In the genomic region with DNA sequence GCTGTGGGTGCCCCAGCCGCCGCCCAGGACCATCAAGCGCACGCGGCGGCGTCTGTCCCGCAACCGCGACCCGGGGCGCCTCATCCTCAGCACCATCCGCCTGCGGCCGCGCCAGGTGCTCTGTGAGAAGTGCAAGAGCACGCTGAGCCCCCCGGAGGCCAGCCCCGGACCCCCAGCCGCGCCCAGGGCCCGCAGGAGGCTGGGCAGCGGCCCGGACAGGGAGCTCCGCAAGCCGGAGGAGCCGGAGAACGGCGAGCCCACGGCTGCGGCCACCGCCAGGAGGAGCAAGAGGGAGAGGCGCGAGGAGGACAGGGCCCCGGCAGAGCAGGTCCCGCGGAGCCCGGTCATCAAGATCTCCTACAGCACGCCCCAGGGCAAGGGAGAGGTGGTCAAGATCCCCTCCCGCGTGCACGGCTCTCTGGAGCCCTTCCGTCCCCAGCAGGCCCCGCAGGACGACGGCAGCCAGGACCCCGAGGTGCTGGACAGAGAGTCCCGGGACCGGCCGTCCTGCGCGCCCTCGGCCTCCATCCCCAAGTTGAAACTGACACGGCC, we compare ENCODE assay signal across 19 cellular contexts.
"Had no signal": no experiment of that assay in that cellular context is flagged by ENCODE, and none has a peak within 500 bp of the region (broad histone marks: within the 10 kb centered on the region; RNA-seq: fewer than 3 reads in every experiment).

No MANE protein-coding gene starts in this region.

- H3K27ac ChIP-seq: brain microvascular endothelial cell, gastroesophageal sphincter, hepatocyte, suprapubic skin had no signal

- DNase-seq: activated CD4-positive, alpha-beta T cell treated with anti-CD3 and anti-CD28 coated beads for 48 hours; activated CD8-positive, alpha-beta memory T cell treated with anti-CD3 and anti-CD28 coated beads, Interleukin-2, amount 50 U/mL, for 4 hours; activated CD8-positive, alpha-beta T cell treated with anti-CD3 and anti-CD28 coated beads, Interleukin-2, amount 10 ng/mL, durations not matched to agents 7 days and 5 days; activated gamma-delta T cell; activated T-cell treated with anti-CD3 and anti-CD28 coated beads, Interleukin-2, amount 50 U/mL, for 72 hours; brain microvascular endothelial cell; effector memory CD8-positive, alpha-beta T cell; mammary epithelial cell; naive thymus-derived CD8-positive, alpha-beta T cell; retina; stimulated activated CD4-positive, alpha-beta T cell treated with anti-CD3 and anti-CD28 coated beads, Interleukin-4, amount 100 ng/mL, for 24 hours; stimulated activated naive CD4-positive, alpha-beta T cell; T-helper 17 cell had no signal

- H2AFZ ChIP-seq: hepatocyte had no signal

- H3K4me3 Mint-ChIP-seq: activated CD8-positive, alpha-beta T cell treated with anti-CD3 and anti-CD28 coated beads, Interleukin-2, amount 10 ng/mL, durations not matched to agents 7 days and 5 days; activated naive CD8-positive, alpha-beta T cell; activated T-cell treated with anti-CD3 and anti-CD28 coated beads, Interleukin-2, amount 50 U/mL, for 72 hours; dendritic cell treated with granulocyte-macrophage colony-stimulating factor and Interleukin-4, amounts not matched to agents 40 ng/mL and 50 ng/mL, for 4 days; naive thymus-derived CD8-positive, alpha-beta T cell; T-helper 17 cell had no signal

- H3K27me3 ChIP-seq: brain microvascular endothelial cell, gastroesophageal sphincter, hepatocyte, suprapubic skin had no signal

- H3K36me3 Mint-ChIP-seq: activated naive CD8-positive, alpha-beta T cell had no signal

- H3K4me2 ChIP-seq: hepatocyte had no signal

- H3K9me3 Mint-ChIP-seq: activated T-cell treated with anti-CD3 and anti-CD28 coated beads, Interleukin-2, amount 50 U/mL, for 72 hours; dendritic cell treated with granulocyte-macrophage colony-stimulating factor and Interleukin-4, amounts not matched to agents 40 ng/mL and 50 ng/mL, for 4 days; effector memory CD8-positive, alpha-beta T cell; naive thymus-derived CD8-positive, alpha-beta T cell had no signal

- H3K4me3 ChIP-seq: gastroesophageal sphincter, hepatocyte, suprapubic skin had no signal

- H3K27ac Mint-ChIP-seq: activated CD8-positive, alpha-beta T cell treated with anti-CD3 and anti-CD28 coated beads, Interleukin-2, amount 10 ng/mL, durations not matched to agents 7 days and 5 days; activated naive CD8-positive, alpha-beta T cell; activated T-cell treated with anti-CD3 and anti-CD28 coated beads, Interleukin-2, amount 50 U/mL, for 72 hours; dendritic cell treated with granulocyte-macrophage colony-stimulating factor and Interleukin-4, amounts not matched to agents 40 ng/mL and 50 ng/mL, for 4 days; effector memory CD8-positive, alpha-beta T cell; T-helper 17 cell had no signal

- H3K9me3 ChIP-seq: gastroesophageal sphincter, suprapubic skin had no signal

- ATAC-seq: activated CD8-positive, alpha-beta T cell treated with anti-CD3 and anti-CD28 coated beads, Interleukin-2, amount 10 ng/mL, durations not matched to agents 7 days and 5 days; activated T-cell treated with anti-CD3 and anti-CD28 coated beads, Interleukin-2, amount 50 U/mL, for 72 hours; effector memory CD8-positive, alpha-beta T cell; gastroesophageal sphincter; left cardiac atrium; naive thymus-derived CD8-positive, alpha-beta T cell; T-helper 17 cell had no signal

- H3K27me3 Mint-ChIP-seq: activated naive CD8-positive, alpha-beta T cell; dendritic cell treated with granulocyte-macrophage colony-stimulating factor and Interleukin-4, amounts not matched to agents 40 ng/mL and 50 ng/mL, for 4 days; effector memory CD8-positive, alpha-beta T cell; naive thymus-derived CD8-positive, alpha-beta T cell; T-helper 17 cell had no signal
